21 cellular contexts compared by ENCODE assay signal in the genomic region with DNA sequence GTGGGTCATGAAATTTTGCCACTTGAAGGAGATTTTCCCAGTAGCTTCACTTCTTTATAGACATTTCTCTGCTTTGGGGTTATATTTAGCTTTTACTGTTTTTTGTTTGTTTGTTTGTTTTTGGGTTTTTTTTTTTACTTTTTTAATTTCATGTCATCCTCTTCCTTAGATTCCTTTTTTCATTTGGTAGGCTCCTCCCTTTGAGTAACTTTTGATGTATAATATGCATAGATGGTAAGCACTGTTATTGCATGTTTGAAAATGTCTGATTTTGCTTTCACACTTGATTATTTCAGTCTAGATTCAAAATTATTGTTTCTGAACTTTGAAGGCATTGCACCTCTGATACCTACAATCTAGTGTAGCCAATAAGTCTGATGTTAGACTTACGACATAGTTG. TPM values are rescaled to one million over a fixed set of nuclear protein-coding genes. Genes with fewer than 3 reads are reported as not detected.
A peak's percentile ranks its signal among the peaks of the same experiment; 100 is the strongest.
DNase-seq lines count a peak whose midpoint lies in the region; ATAC-seq, FAIRE-seq and TF ChIP-seq lines count a peak whose summit lies in the region.
"Had no signal": no experiment of that assay in that cellular context is flagged by ENCODE, and none has a peak within 500 bp of the region (broad histone marks: within the 10 kb centered on the region; RNA-seq: fewer than 3 reads in every experiment).

No MANE protein-coding gene starts in this region.

- intact Hi-C loops in K562 (cut with micrococcal nuclease), result no loop called here
- intact Hi-C loops in spleen (cut with DNase I; ENCODE audit: low total_unique reads), result no loop called here
- intact Hi-C loops in breast epithelium (cut with DNase I; ENCODE audit: low total_unique reads), result no loop called here

- no peaks in the 10 kb centered on the region for H3K9me1 ChIP-seq in K562 (ENCODE audit: control insufficient read depth, insufficient read depth, low read length)

- TF ChIP-seq EP300 in K562 (IDR thresholded peaks at IDR 0.05; ENCODE audit: low read length), result no peak

- no peak for DNase-seq in GM12865 (ENCODE audit: low read depth)
- no peak for DNase-seq in K562 (ENCODE audit: extremely low read depth in 1 of 4, low spot score in 3 of 4)
- DNase-seq in spleen, result no peak
- no peak for DNase-seq in breast epithelium (ENCODE audit: low spot score in 2 of 2)
- no peak for DNase-seq in nucleus accumbens (lab: John Stamatoyannopoulos, UW)
- DNase-seq: ACHN; AML-193; CD8-positive, alpha-beta T cell; DMS79; GOT3; KBM-7; NCI-H1436; NCI-H2029; NCI-H2171; NCI-H748 treated with DMSO at 0.1 percent for 48 hours had no signal

- H3K9ac ChIP-seq in OCI-LY3 (ENCODE audit: low read length) (peak overlapping the region; percentile 100), K562 (ENCODE audit: insufficient read depth in 1 of 2, low read depth in 2 of 2, low read length in 2 of 2) (no peak overlapping the region)

- H3K79me2 ChIP-seq in OCI-LY3 (ENCODE audit: low read length), result peaks cover 93% of the 10 kb centered on the region
- no peaks in the 10 kb centered on the region for H3K79me2 ChIP-seq in K562 (ENCODE audit: control insufficient read depth, insufficient read depth, low read length)

- H3K9me3 ChIP-seq in OCI-LY3 (ENCODE audit: insufficient read depth, low read length), result no peaks in the 10 kb centered on the region
- no peaks in the 10 kb centered on the region for H3K9me3 ChIP-seq in K562 (replicated peaks; ENCODE audit: control insufficient read depth, insufficient read depth, low read depth, low read length)
- no peaks in the 10 kb centered on the region for H3K9me3 ChIP-seq in spleen
- no peaks in the 10 kb centered on the region for H3K9me3 ChIP-seq in breast epithelium

- peak overlapping the region; percentile 97 for H3K4me2 ChIP-seq in OCI-LY3 (ENCODE audit: low read length)
- no peak overlapping the region for H3K4me2 ChIP-seq in K562 (ENCODE audit: insufficient read depth, low read length)

- peak; percentile 29 for FAIRE-seq in K562 (lab: Jason Lieb, UNC)
- FAIRE-seq: D721Med had no signal

- TF ChIP-seq CTCF in GM12865 (IDR thresholded peaks at IDR 0.05; ENCODE audit: insufficient read depth, low read depth, low read length, missing control alignments) (no peak), OCI-LY3 (IDR thresholded peaks at IDR 0.05; ENCODE audit: low read depth, low read length) (no peak), K562 (IDR thresholded peaks at IDR 0.05 in 2 of 3, conservative IDR thresholded peaks at IDR 0.05 in 1 of 3; ENCODE audit: insufficient read depth in 2 of 3, low read depth in 1 of 3, low read length in 3 of 3) (no peak), spleen (IDR thresholded peaks at IDR 0.05 in 8 of 11, conservative IDR thresholded peaks at IDR 0.05 in 3 of 11) (no peak), breast epithelium (IDR thresholded peaks at IDR 0.05) (no peak)

- H3K4me1 ChIP-seq in OCI-LY3 (ENCODE audit: low read length) (peaks cover 77% of the 10 kb centered on the region), K562 (replicated peaks in 1 of 2; ENCODE audit: control insufficient read depth in 2 of 2, insufficient read depth in 2 of 2, low read length in 2 of 2) (no peaks in the 10 kb centered on the region), spleen (peaks cover 29 to 100% (median 85%) of the 10 kb centered on the region in 6 donors), breast epithelium (peaks cover 3% of the 10 kb centered on the region in 2 donors)

- no peak overlapping the region for H2AFZ ChIP-seq in OCI-LY3 (ENCODE audit: low read depth, low read length)
- no peak overlapping the region for H2AFZ ChIP-seq in K562 (ENCODE audit: low read depth, low read length)

- in situ Hi-C loops in K562 (cut with MboI), result no loop called here

- CTCF ChIA-PET in K562 (lab: Yijun Ruan, JAX; ENCODE audit: low intra/inter-chr PET ratio), result no interaction called here

- H3K27me3 ChIP-seq in OCI-LY3 (ENCODE audit: low read depth, low read length) (no peaks in the 10 kb centered on the region), K562 (ENCODE audit: control insufficient read depth in 2 of 2, insufficient read depth in 2 of 2, low read length in 2 of 2) (peaks cover 11 to 29% of the 10 kb centered on the region in 2 experiments), spleen (replicated peaks in 1 of 7) (no peaks in the 10 kb centered on the region), breast epithelium (no peaks in the 10 kb centered on the region)

- H4K20me1 ChIP-seq in OCI-LY3 (ENCODE audit: insufficient read depth, low read length), result no peaks in the 10 kb centered on the region
- H4K20me1 ChIP-seq in K562 (replicated peaks; ENCODE audit: control insufficient read depth, insufficient read depth, low read length), result no peaks in the 10 kb centered on the region

- POLR2A ChIA-PET in K562 (lab: Yijun Ruan, JAX), result interaction anchor here (0.6 to 0.7 kb wide), 3 partner anchors 19 to 59 kb away, joined by 3 read pairs; no protein-coding TSS in a partner anchor

- BruUV-seq in K562 (replicated peaks; lab: Mats Ljungman, UMichigan), result no TSS peak

- no peak for TF ChIP-seq RAD21 in K562 (CRISPR knock-in tag; conservative IDR thresholded peaks at IDR 0.05 in 1 of 2, IDR thresholded peaks at IDR 0.05 in 1 of 2)

- peaks cover 19% of the 10 kb centered on the region for H3K36me3 ChIP-seq in OCI-LY3 (replicated peaks; ENCODE audit: low read depth, low read length)
- no peaks in the 10 kb centered on the region for H3K36me3 ChIP-seq in K562 (ENCODE audit: control insufficient read depth, insufficient read depth, low read length)
- peaks cover 0 to 13% (median 0%) of the 10 kb centered on the region in 6 donors for H3K36me3 ChIP-seq in spleen
- H3K36me3 ChIP-seq in breast epithelium, result no peaks in the 10 kb centered on the region

- no peak for ATAC-seq in K562
- ATAC-seq in HG02642 (IDR thresholded peaks at IDR 0.05; ENCODE audit: poor library complexity, unreplicated experiment), result no peak
- ATAC-seq: CD8-positive, alpha-beta T cell; Panc1 had no signal

- H3K4me3 ChIP-seq in GM12865 (ENCODE audit: low read depth, low read length) (peak overlapping the region; percentile 13; the same call in 1 of the 2 replicates), OCI-LY3 (ENCODE audit: low read length) (peak overlapping the region; percentile 98), K562 (no peak overlapping the region), spleen (peak overlapping the region in 1 of 8 donors; percentile 16), breast epithelium (no peak overlapping the region)

- TF ChIP-seq POLR2A in K562 (conservative IDR thresholded peaks at IDR 0.05) (no peak), spleen (IDR thresholded peaks at IDR 0.05) (no peak), breast epithelium (IDR thresholded peaks at IDR 0.05) (no peak)

- H3K27ac ChIP-seq in OCI-LY3 (ENCODE audit: low read length) (peak overlapping the region; percentile 100), K562 (ENCODE audit: extremely low read depth, low read depth, low read length) (no peak overlapping the region), spleen (peak overlapping the region in 7 of 8 donors; percentile 68 to 89 (median 86)), breast epithelium (no peak overlapping the region)

- WGBS in K562 (ENCODE audit: insufficient coverage, low coverage, missing lambda C conversion rate), result 0% methylated on average over 1 of the region's 1 CpG
- WGBS in spleen, 5 donors, result 75 to 90% (median 83%) methylated on average over 1 of the region's 1 CpG

TF ChIP-seq in K562, 482 proteins besides CTCF, POLR2A, EP300 and RAD21 (continues in another document):
- TF ChIP-seq NFIX (CRISPR knock-in tag; IDR thresholded peaks at IDR 0.05; ENCODE audit: low read depth) (no peak), NCOA4 (IDR thresholded peaks at IDR 0.05; ENCODE audit: partially characterized antibody) (no peak), LCOR (CRISPR knock-in tag; IDR thresholded peaks at IDR 0.05) (no peak), OTX1 (CRISPR knock-in tag; IDR thresholded peaks at IDR 0.05) (no peak)
- TF ChIP-seq, protein P1, sequence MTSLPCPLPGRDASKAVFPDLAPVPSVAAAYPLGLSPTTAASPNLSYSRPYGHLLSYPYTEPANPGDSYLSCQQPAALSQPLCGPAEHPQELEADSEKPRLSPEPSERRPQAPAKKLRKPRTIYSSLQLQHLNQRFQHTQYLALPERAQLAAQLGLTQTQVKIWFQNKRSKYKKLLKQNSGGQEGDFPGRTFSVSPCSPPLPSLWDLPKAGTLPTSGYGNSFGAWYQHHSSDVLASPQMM (CRISPR knock-in tag; IDR thresholded peaks at IDR 0.05), result no peak
- TF ChIP-seq, protein P2, sequence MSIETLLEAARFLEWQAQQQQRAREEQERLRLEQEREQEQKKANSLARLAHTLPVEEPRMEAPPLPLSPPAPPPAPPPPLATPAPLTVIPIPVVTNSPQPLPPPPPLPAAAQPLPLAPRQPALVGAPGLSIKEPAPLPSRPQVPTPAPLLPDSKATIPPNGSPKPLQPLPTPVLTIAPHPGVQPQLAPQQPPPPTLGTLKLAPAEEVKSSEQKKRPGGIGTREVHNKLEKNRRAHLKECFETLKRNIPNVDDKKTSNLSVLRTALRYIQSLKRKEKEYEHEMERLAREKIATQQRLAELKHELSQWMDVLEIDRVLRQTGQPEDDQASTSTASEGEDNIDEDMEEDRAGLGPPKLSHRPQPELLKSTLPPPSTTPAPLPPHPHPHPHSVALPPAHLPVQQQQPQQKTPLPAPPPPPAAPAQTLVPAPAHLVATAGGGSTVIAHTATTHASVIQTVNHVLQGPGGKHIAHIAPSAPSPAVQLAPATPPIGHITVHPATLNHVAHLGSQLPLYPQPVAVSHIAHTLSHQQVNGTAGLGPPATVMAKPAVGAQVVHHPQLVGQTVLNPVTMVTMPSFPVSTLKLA (conservative IDR thresholded peaks at IDR 0.05), result no peak

RNA-seq across cellular contexts. Expression of a gene that starts 37.6 kb away (rescaled TPM):
- total RNA-seq in K562 (2011; cell fraction: chromatin; rRNA removed; ENCODE audit: low replicate concordance), result not detected in 2 replicates
- not detected in 2 replicates for total RNA-seq in K562 (2011; cell fraction: nucleolus; rRNA removed)
- total RNA-seq in K562 (2011; cell fraction: nucleoplasm; rRNA removed), result not detected in 2 replicates
- total RNA-seq in K562 (2014; rRNA removed) (not detected in 2 replicates), K562 (2014; rRNA removed; fragmentation: Illumina TruSeq; extraction: Trizol) (not detected in 2 replicates), K562 (2015; rRNA removed; fragmentation: Illumina TruSeq; extraction: Trizol) (not detected in 2 replicates), K562 (2021) (0.16 TPM in 1 of 2 replicates, not detected in the other), spleen (100 to 1,000 TPM; 130 to 361 (median 197) TPM), breast epithelium (10 to 100 TPM; 26.4 to 77.0 (median 40.2) TPM)
- polyA plus RNA-seq in K562 (2011; rRNA removed) (not detected in 2 replicates), K562 (2014; fragmentation: Illumina TruSeq; extraction: Trizol) (not detected in 2 replicates), K562 (2014; fragmentation: Nextera tagmentation; extraction: Ambion mirVana) (under 1 TPM in 1 of 2 experiments, not detected in 1; 0.03 TPM), K562 (2014; rRNA removed) (0.03 TPM in 1 of 2 replicates, not detected in the other), spleen (10 to 100 TPM; 14.2 to 26.7 (median 17.1) TPM)
- polyA plus RNA-seq in K562 (2011; cell fraction: cytosol; rRNA removed), result not detected in 2 replicates
- polyA plus RNA-seq in K562 (2011; cell fraction: nucleus; rRNA removed), result not detected in 2 replicates
- 0.06 TPM in 1 of 2 replicates, not detected in the other for polyA plus RNA-seq in K562 (2012)
- not detected in 2 replicates for polyA minus RNA-seq in K562 (2011; rRNA and poly(A)+ RNA removed)
- not detected in 2 replicates for polyA minus RNA-seq in K562 (2011; cell fraction: cytosol; rRNA and poly(A)+ RNA removed)
- polyA minus RNA-seq in K562 (2011; cell fraction: nucleus; rRNA and poly(A)+ RNA removed), result not detected in 2 replicates
- total RNA-seq: G401, M059J had no signal

Comparison
In these comparisons a context has a peak if more than half of its experiments do, and no peak if none do; other contexts are left out.
1. H3K4me3 ChIP-seq: peak in GM12865 (single experiment) and OCI-LY3 (single experiment); none in K562 (single experiment) and breast epithelium (0 of 3).
2. H3K27ac ChIP-seq: peak in OCI-LY3 (single experiment) and spleen (7 of 8); none in K562 (single experiment) and breast epithelium (0 of 2).
3. RNA of a gene that starts 37.6 kb away (total RNA-seq): 130 to 361 TPM in spleen and 26.4 to 77.0 TPM in breast epithelium; 0.16 TPM in K562; every median in the first group is over 10 times any median in the second.